In genomic region chr17:17900615-17901520, GRCh38 we compare ENCODE assay signal across 8 cellular contexts.
A peak's percentile ranks its signal among the peaks of the same experiment; 100 is the strongest.
DNase-seq lines count a peak whose midpoint lies in the region; ATAC-seq and TF ChIP-seq lines count a peak whose summit lies in the region.

No MANE protein-coding gene starts in this region.

- in situ Hi-C loops in IMR-90 (cut with MboI; ENCODE audit: low sequenced_read_pairs): no loop called here

- H3K9me1 ChIP-seq in IMR-90 (ENCODE audit: insufficient read depth, low read length): peaks cover 24% of the 10 kb centered on the region

- peak overlapping the region; percentile 52 for H2BK5ac ChIP-seq in IMR-90 (ENCODE audit: low read depth, low read length, poor library complexity, severe bottlenecking)

- H4K91ac ChIP-seq in IMR-90 (ENCODE audit: insufficient read depth, low read depth, low read length): peak overlapping the region; percentile 88

- H3K23ac ChIP-seq in IMR-90 (ENCODE audit: low read depth, low read length): peak overlapping the region; percentile 14; the same call in 1 of the 2 replicates

- H3K36me3 ChIP-seq in IMR-90 (ENCODE audit: control insufficient read depth, insufficient read depth, low read length) (peaks cover 15% of the 10 kb centered on the region), ascending aorta (peaks cover 16 to 30% of the 10 kb centered on the region in 2 donors), suprapubic skin (peaks cover 32% of the 10 kb centered on the region)

- H3K9ac ChIP-seq in IMR-90 (ENCODE audit: low read depth, low read length): no peak overlapping the region

- H3K4me2 ChIP-seq in IMR-90 (ENCODE audit: low read depth, low read length): peak overlapping the region; percentile 22; the same call in 1 of the 2 replicates

- peak; percentile 99 for DNase-seq in A172 (ENCODE audit: low spot score)
- DNase-seq in IMR-90: peak; percentile 94
- DNase-seq in ascending aorta (ENCODE audit: low spot score in 2 of 2): peak; percentile 28 to 92
- DNase-seq in islet precursor cell: peak; percentile 59
- peak; percentile 92 for DNase-seq in suprapubic skin (ENCODE audit: low spot score in 2 of 2)
- DNase-seq in activated CD8-positive, alpha-beta memory T cell treated with anti-CD3 and anti-CD28 coated beads, Interleukin-2, amount 50 U/mL, for 48 hours: no peak
- no peak for DNase-seq in iPS-NIHi7 (ENCODE audit: extremely low spot score)

- no peak; the same call in 1 of the 2 replicates for TF ChIP-seq RAD21 in IMR-90 (IDR thresholded peaks at IDR 0.05; ENCODE audit: low read length)

- peak overlapping the region; percentile 33; the same call in 1 of the 2 replicates for H4K5ac ChIP-seq in IMR-90 (ENCODE audit: low read depth, low read length)

- ATAC-seq in IMR-90 (ENCODE audit: low read depth) (peak; percentile 84), GM21825 (IDR thresholded peaks at IDR 0.05; ENCODE audit: unreplicated experiment) (no peak)

- H3K27ac ChIP-seq in IMR-90 (ENCODE audit: insufficient read depth, low read length) (peak overlapping the region; percentile 42), ascending aorta (peak overlapping the region; percentile 52 to 53), suprapubic skin (peak overlapping the region; percentile 0)

- POLR2A ChIA-PET in IMR-90 (lab: Charles Lee; ENCODE audit: unreplicated experiment): interaction anchor here (0.6 kb wide), 1 partner anchor 35 kb away, joined by 5 read pairs; no protein-coding TSS in a partner anchor

- peak overlapping the region; percentile 66 for H3K4ac ChIP-seq in IMR-90 (ENCODE audit: low read depth, low read length)

- H3K9me3 ChIP-seq in IMR-90 (ENCODE audit: control insufficient read depth, insufficient read depth, low read length) (no peaks in the 10 kb centered on the region), ascending aorta (no peaks in the 10 kb centered on the region), suprapubic skin (no peaks in the 10 kb centered on the region)

- CTCF ChIA-PET in IMR-90 (lab: Yijun Ruan, JAX): interaction anchor here (0.7 to 1.3 kb wide), 4 partner anchors 9 to 133 kb away, joined by 3 to 5 read pairs (median 4); no protein-coding TSS in a partner anchor

- peak overlapping the region; percentile 76 for H2AK5ac ChIP-seq in IMR-90 (ENCODE audit: low read depth, low read length)

- TF ChIP-seq POLR2A in IMR-90 (IDR thresholded peaks at IDR 0.05; ENCODE audit: low read depth, low read length) (no peak), suprapubic skin (IDR thresholded peaks at IDR 0.05) (no peak)

- H3K14ac ChIP-seq in IMR-90 (replicated peaks; ENCODE audit: low read depth, low read length): peak overlapping the region; percentile 74

- H2BK120ac ChIP-seq in IMR-90 (ENCODE audit: low read depth, low read length): peak overlapping the region; percentile 83

- H2AFZ ChIP-seq in IMR-90 (replicated peaks; ENCODE audit: low read length, poor library complexity): peak overlapping the region; percentile 60

- H2AK9ac ChIP-seq in IMR-90 (replicated peaks; ENCODE audit: low read depth, low read length, poor library complexity): peak overlapping the region; percentile 74

- peak overlapping the region; percentile 62; the same call in 1 of the 2 replicates for H3K56ac ChIP-seq in IMR-90 (ENCODE audit: extremely low read depth, insufficient read depth, low read length)

- H4K20me1 ChIP-seq in IMR-90 (ENCODE audit: insufficient read depth, low read length): no peaks in the 10 kb centered on the region

- H4K8ac ChIP-seq in IMR-90 (ENCODE audit: low read depth in 2 of 2, low read length in 2 of 2): peak overlapping the region; percentile 31 to 77; a peak in 3 of 4 replicates

- no peak overlapping the region for H3K4me3 ChIP-seq in IMR-90 (ENCODE audit: insufficient read depth, low read depth, low read length)
- H3K4me3 ChIP-seq in ascending aorta: no peak overlapping the region
- H3K4me3 ChIP-seq in suprapubic skin: no peak overlapping the region

- peak overlapping the region; percentile 69; the same call in 1 of the 3 replicates for H2BK15ac ChIP-seq in IMR-90 (ENCODE audit: low read depth, low read length)

- 0 out of 2 replicates have a peak overlapping the region, but pooled peaks have one; percentile 20 for H3K18ac ChIP-seq in IMR-90 (ENCODE audit: low read depth, low read length)

- intact Hi-C loops in IMR-90 (cut with micrococcal nuclease) (loop anchor here (2.0 kb wide), 1 partner anchor 14 kb away; no protein-coding TSS in a partner anchor), ascending aorta (cut with DNase I) (no loop called here)

- H2BK20ac ChIP-seq in IMR-90 (ENCODE audit: low read depth, low read length): peak overlapping the region; percentile 68

- BruUV-seq in IMR-90 (replicated peaks; lab: Mats Ljungman, UMichigan): no TSS peak

- TF ChIP-seq CTCF in IMR-90 (conservative IDR thresholded peaks at IDR 0.05; ENCODE audit: low read depth, low read length) (no peak), ascending aorta (IDR thresholded peaks at IDR 0.05) (no peak), suprapubic skin (IDR thresholded peaks at IDR 0.05) (no peak)

- dilution Hi-C loops in IMR-90 (cut with HindIII; ENCODE audit: low sequenced_read_pairs, unreplicated experiment): no loop called here

- 8% methylated on average over 4 of the region's 7 CpGs; no CpG with 5 or more reads in 1 of the 2 experiments for WGBS in IMR-90 (ENCODE audit: extremely low coverage in 2 of 2, insufficient read length in 1 of 2), 2 experiments
- WGBS in suprapubic skin: 14% methylated on average over 7 of the region's 7 CpGs

- no peak for TF ChIP-seq EP300 in suprapubic skin (IDR thresholded peaks at IDR 0.05)

- peaks cover 12% of the 10 kb centered on the region for H3K4me1 ChIP-seq in IMR-90 (ENCODE audit: control insufficient read depth, insufficient read depth, low read length)
- peaks cover 0 to 9% of the 10 kb centered on the region in 2 donors for H3K4me1 ChIP-seq in ascending aorta
- peaks cover 27% of the 10 kb centered on the region for H3K4me1 ChIP-seq in suprapubic skin

- peaks cover 7 to 29% of the 10 kb centered on the region in 2 experiments; a peak in 3 of 4 replicates for H3K79me1 ChIP-seq in IMR-90 (ENCODE audit: low read depth in 1 of 2, low read length in 2 of 2)

- no peaks in the 10 kb centered on the region for H3K27me3 ChIP-seq in IMR-90 (ENCODE audit: control insufficient read depth, insufficient read depth, low read length)
- H3K27me3 ChIP-seq in ascending aorta: no peaks in the 10 kb centered on the region
- H3K27me3 ChIP-seq in suprapubic skin: no peaks in the 10 kb centered on the region

TF ChIP-seq in IMR-90, 13 proteins besides CTCF, POLR2A, EP300 and RAD21:
- TF ChIP-seq FOS (IDR thresholded peaks at IDR 0.05; ENCODE audit: low read depth, low read length) (no peak), MAFK (IDR thresholded peaks at IDR 0.05; ENCODE audit: low read depth, low read length) (no peak; the same call in 1 of the 2 replicates), USF2 (IDR thresholded peaks at IDR 0.05; ENCODE audit: low read depth, low read length) (no peak), BHLHE40 (IDR thresholded peaks at IDR 0.05; ENCODE audit: low read depth, low read length) (peak; percentile 38; the same call in 1 of the 2 replicates), SMC3 (IDR thresholded peaks at IDR 0.05; ENCODE audit: low read depth, low read length) (no peak), RFX5 (IDR thresholded peaks at IDR 0.05; ENCODE audit: low read depth, low read length) (no peak), CHD1 (IDR thresholded peaks at IDR 0.05; ENCODE audit: low read depth, low read length) (no peak), MAZ (IDR thresholded peaks at IDR 0.05; ENCODE audit: borderline replicate concordance, low read depth, low read length) (peak; percentile 63), RCOR1 (IDR thresholded peaks at IDR 0.05; ENCODE audit: insufficient replicate concordance, low read length) (no peak), CEBPB (IDR thresholded peaks at IDR 0.05; ENCODE audit: low read depth, low read length) (peak; percentile 85), MXI1 (IDR thresholded peaks at IDR 0.05; ENCODE audit: borderline replicate concordance, low read depth, low read length) (peak; percentile 84), NFE2L2 (IDR thresholded peaks at IDR 0.05; ENCODE audit: low read depth, low read length) (no peak), ELK1 (IDR thresholded peaks at IDR 0.05; ENCODE audit: borderline replicate concordance, low read depth, low read length) (no peak)

Comparison
In these comparisons a context has a peak if more than half of its experiments do, and no peak if none do; other contexts are left out.
1. DNase-seq: peak in A172 (single experiment), IMR-90 (single experiment), ascending aorta (2 of 2), islet precursor cell (single experiment) and suprapubic skin (2 of 2); none in activated CD8-positive, alpha-beta memory T cell treated with anti-CD3 and anti-CD28 coated beads, Interleukin-2, amount 50 U/mL, for 48 hours (single experiment) and iPS-NIHi7 (single experiment).
2. H3K27ac ChIP-seq: peak in every context shown above with its lines; median percentile 52 in ascending aorta; 42 in IMR-90; 0 in suprapubic skin.